Comparison of ENCODE assay signal across 25 cellular contexts in the genomic region with DNA sequence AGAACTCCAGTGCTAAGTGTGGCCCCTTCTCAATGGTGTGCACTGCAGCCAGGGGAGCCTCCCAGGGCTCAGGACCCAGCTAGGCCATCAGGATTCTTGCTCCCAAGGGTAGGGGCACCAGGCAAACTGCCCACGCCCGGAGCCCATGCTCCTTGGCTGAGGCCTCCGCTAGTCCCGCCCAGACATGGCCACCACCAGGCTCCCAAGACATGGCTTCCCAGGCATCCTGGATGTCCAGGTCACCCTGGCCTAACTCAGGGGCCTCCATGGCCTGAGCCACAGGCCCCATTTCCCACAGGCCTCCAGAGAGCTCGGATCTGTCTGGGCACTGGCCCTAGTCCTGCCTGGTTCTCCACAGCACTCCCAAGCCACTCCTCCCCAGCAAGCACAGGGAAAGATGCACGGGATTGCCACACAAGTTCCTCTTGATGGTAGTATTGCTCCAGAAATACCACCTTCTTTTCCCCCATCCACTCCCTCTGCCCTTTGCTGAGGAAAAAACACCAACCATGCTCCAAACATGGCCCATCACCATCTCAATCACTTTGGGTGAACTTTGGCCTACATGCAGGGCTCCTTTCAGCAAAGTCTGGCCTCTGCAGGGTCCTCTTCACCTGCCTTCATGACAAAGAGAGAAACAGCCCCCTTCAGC.
DNase-seq lines count a peak whose midpoint lies in the region; ATAC-seq, FAIRE-seq and TF ChIP-seq lines count a peak whose summit lies in the region.
"Had no signal": no experiment of that assay in that cellular context is flagged by ENCODE, and none has a peak within 500 bp of the region (broad histone marks: within the 10 kb centered on the region; RNA-seq: fewer than 3 reads in every experiment).

No MANE protein-coding gene starts in this region.

- H3K4me1 ChIP-seq in HepG2 (ENCODE audit: insufficient read depth, low read length) (peaks cover 47% of the 10 kb centered on the region), right lobe of liver (peaks cover 0 to 18% (median 6%) of the 10 kb centered on the region in 4 donors), Karpas-422 (ENCODE audit: low read length) (peaks cover 73% of the 10 kb centered on the region), osteoblast (ENCODE audit: insufficient read depth, low read length) (peaks cover 5% of the 10 kb centered on the region)
- H3K4me1 ChIP-seq: A549 had no signal

- FAIRE-seq in HepG2 (lab: Jason Lieb, UNC) = no peak
- FAIRE-seq: A549, GM12892 had no signal

- TF ChIP-seq CTCF in HepG2 (CRISPR knock-in tag; IDR thresholded peaks at IDR 0.05) = peak; percentile 51
- TF ChIP-seq CTCF in right lobe of liver (IDR thresholded peaks at IDR 0.05) = no peak
- TF ChIP-seq CTCF in osteoblast (IDR thresholded peaks at IDR 0.05; ENCODE audit: extremely low read depth, low read depth, low read length) = no peak

- H2AFZ ChIP-seq in HepG2 (ENCODE audit: low read length) = no peak overlapping the region
- no peak overlapping the region for H2AFZ ChIP-seq in Karpas-422 (ENCODE audit: low read length)
- no peak overlapping the region for H2AFZ ChIP-seq in osteoblast (ENCODE audit: low read length)

- TF ChIP-seq RAD21 in HepG2 (CRISPR knock-in tag; IDR thresholded peaks at IDR 0.05) = no peak

- no peak for TF ChIP-seq EP300 in HepG2 (IDR thresholded peaks at IDR 0.05; ENCODE audit: low read depth in 2 of 2, low read length in 2 of 2)
- TF ChIP-seq EP300 in HepG2 (CRISPR knock-in tag; IDR thresholded peaks at IDR 0.05; ENCODE audit: borderline replicate concordance) = no peak

- ATAC-seq in HepG2 (no peak), right lobe of liver (no peak)
- no peak for ATAC-seq in stimulated activated naive CD8-positive, alpha-beta T cell treated with anti-CD3 and anti-CD28 coated beads, Interleukin-15, Interleukin-2, amounts not matched to agents 100 U/mL and 50 U/mL, for 24 hours
- ATAC-seq: A549; CD8-positive, alpha-beta T cell; PC-3 had no signal

- H3K9me3 ChIP-seq in HepG2 (ENCODE audit: low read length) = no peaks in the 10 kb centered on the region
- no peaks in the 10 kb centered on the region for H3K9me3 ChIP-seq in right lobe of liver
- H3K9me3 ChIP-seq in Karpas-422 (ENCODE audit: low read length) = no peaks in the 10 kb centered on the region
- no peaks in the 10 kb centered on the region for H3K9me3 ChIP-seq in osteoblast (ENCODE audit: low read depth, low read length)

- CTCF ChIA-PET in HepG2 (lab: Yijun Ruan, JAX; ENCODE audit: low intra/inter-chr PET ratio, low total read pairs) = no interaction called here

- in situ Hi-C loops in HepG2 (cut with HindIII; ENCODE audit: extremely low pct_ligation_motif_present, low pct_unique_long_range_greater_than_20kb) = no loop called here

- WGBS in HepG2 (ENCODE audit: low lambda C conversion rate) = 0% methylated on average over 1 of the region's 6 CpGs
- WGBS in right lobe of liver (ENCODE audit: insufficient coverage, low coverage, low lambda C conversion rate, missing lambda C conversion rate) = no CpG with 5 or more reads among the region's 6 CpGs

- no peak overlapping the region for H3K4me3 ChIP-seq in HepG2 (replicated peaks in 1 of 3; ENCODE audit: insufficient read depth in 1 of 3, low read depth in 2 of 3, low read length in 3 of 3)
- H3K4me3 ChIP-seq in right lobe of liver = no peak overlapping the region
- H3K4me3 ChIP-seq in Karpas-422 (ENCODE audit: low read length) = no peak overlapping the region
- H3K4me3 ChIP-seq in osteoblast (ENCODE audit: insufficient read depth, low read length) = no peak overlapping the region
- H3K4me3 ChIP-seq: A549; BLaER1 treated with 17β-estradiol and CSF1 and Interleukin-3, amounts not matched to agents 10 nM and 100 nM had no signal

- H3K36me3 ChIP-seq in HepG2 (replicated peaks in 1 of 2; ENCODE audit: control insufficient read depth in 1 of 2, insufficient read depth in 2 of 2, low read length in 2 of 2) (no peaks in the 10 kb centered on the region), right lobe of liver (no peaks in the 10 kb centered on the region), Karpas-422 (ENCODE audit: insufficient read depth, low read length) (no peaks in the 10 kb centered on the region), osteoblast (ENCODE audit: insufficient read depth, low read length) (no peaks in the 10 kb centered on the region)
- H3K36me3 ChIP-seq: BLaER1 treated with 17β-estradiol and CSF1 and Interleukin-3, amounts not matched to agents 10 nM and 100 nM had no signal

- H3K4me2 ChIP-seq in HepG2 (ENCODE audit: low read depth, low read length) (peak overlapping the region; percentile 80; the same call in 1 of the 2 replicates), Karpas-422 (ENCODE audit: low read depth, low read length, poor library complexity, severe bottlenecking) (no peak overlapping the region), osteoblast (ENCODE audit: insufficient read depth, low read length) (no peak overlapping the region)
- H3K4me2 ChIP-seq: A549; BLaER1 treated with 17β-estradiol and CSF1 and Interleukin-3, amounts not matched to agents 10 nM and 100 nM; KMS-11 had no signal

- TF ChIP-seq POLR2A in HepG2 (IDR thresholded peaks at IDR 0.05; ENCODE audit: insufficient read depth in 1 of 2, low read depth in 2 of 2, low read length in 2 of 2) (no peak), right lobe of liver (IDR thresholded peaks at IDR 0.05) (no peak)

- H3K79me2 ChIP-seq in HepG2 (ENCODE audit: insufficient read depth, low read length) = no peaks in the 10 kb centered on the region
- H3K79me2 ChIP-seq in Karpas-422 (ENCODE audit: low read length) = no peaks in the 10 kb centered on the region
- no peaks in the 10 kb centered on the region for H3K79me2 ChIP-seq in osteoblast (ENCODE audit: insufficient read depth, low read length)

- H4K20me1 ChIP-seq in HepG2 (ENCODE audit: insufficient read depth, low read length) = no peaks in the 10 kb centered on the region
- H4K20me1 ChIP-seq in Karpas-422 (ENCODE audit: insufficient read depth, low read depth, low read length) = no peaks in the 10 kb centered on the region
- peaks cover 10% of the 10 kb centered on the region for H4K20me1 ChIP-seq in osteoblast (ENCODE audit: insufficient read depth, low read length)
- H4K20me1 ChIP-seq: BLaER1 treated with 17β-estradiol and CSF1 and Interleukin-3, amounts not matched to agents 10 nM and 100 nM had no signal

- no peak overlapping the region for H3K27ac ChIP-seq in HepG2 (ENCODE audit: extremely low read length, insufficient read depth, low read length)
- no peak overlapping the region for H3K27ac ChIP-seq in right lobe of liver
- no peak overlapping the region for H3K27ac ChIP-seq in Karpas-422 (ENCODE audit: low read length)
- H3K27ac ChIP-seq in osteoblast (ENCODE audit: low read depth, low read length) = no peak overlapping the region
- H3K27ac ChIP-seq: A549; BLaER1 treated with 17β-estradiol and CSF1 and Interleukin-3, amounts not matched to agents 10 nM and 100 nM; KMS-11 had no signal

- intact Hi-C loops in HepG2 (cut with micrococcal nuclease; ENCODE audit: unreplicated experiment) (loop anchor here (2.0 kb wide), 1 partner anchor 53 kb away; no protein-coding TSS in a partner anchor), right lobe of liver (cut with DNase I) (no loop called here)

- no TSS peak for BruUV-seq in HepG2 (replicated peaks; lab: Mats Ljungman, UMichigan)

- POLR2A ChIA-PET in HepG2 (lab: Yijun Ruan, JAX) = no interaction called here

- H3K9ac ChIP-seq in HepG2 (ENCODE audit: insufficient read depth, low read depth, low read length) = no peak overlapping the region
- peak overlapping the region; percentile 12; the same call in 1 of the 2 replicates for H3K9ac ChIP-seq in Karpas-422 (ENCODE audit: low read length)
- H3K9ac ChIP-seq: BLaER1 treated with 17β-estradiol and CSF1 and Interleukin-3, amounts not matched to agents 10 nM and 100 nM; KMS-11 had no signal

- peak; percentile 3 for DNase-seq in HepG2 (ENCODE audit: low spot score)
- DNase-seq in right lobe of liver = no peak
- no peak for DNase-seq in Karpas-422
- peak; percentile 50 for DNase-seq in osteoblast (ENCODE audit: insufficient read length, low spot score, missing footprints)
- no peak for DNase-seq in nucleus accumbens (lab: John Stamatoyannopoulos, UW)
- DNase-seq in OCI-M2 (lab: John Stamatoyannopoulos, UW; ENCODE audit: unreplicated experiment) = no peak
- DNase-seq in stimulated activated naive CD8-positive, alpha-beta T cell treated with anti-CD3 and anti-CD28 coated beads, Interleukin-15, Interleukin-2, amounts not matched to agents 100 U/mL and 50 U/mL, for 24 hours = no peak
- DNase-seq: AML-193; CD8-positive, alpha-beta T cell; DMS 273 treated with DMSO at 0.1 percent for 48 hours; DMS79; EL; GF-D8; NCI-H1092; NCI-H1436; NCI-H187; NCI-H2081 treated with DMSO at 0.1 percent for 48 hours; NCI-H446; NCI-H524 treated with DMSO at 0.1 percent for 48 hours; NCI-H774; PC-3 had no signal

- H3K27me3 ChIP-seq in HepG2 (ENCODE audit: control insufficient read depth in 1 of 2, insufficient read depth in 2 of 2, low read length in 2 of 2) (no peaks in the 10 kb centered on the region; a peak in 1 of 5 replicates), right lobe of liver (no peaks in the 10 kb centered on the region), Karpas-422 (ENCODE audit: low read length) (no peaks in the 10 kb centered on the region), osteoblast (ENCODE audit: insufficient read depth, low read length) (peaks cover 4% of the 10 kb centered on the region)

- no peaks in the 10 kb centered on the region for H3K9me2 ChIP-seq in Karpas-422 (replicated peaks; ENCODE audit: insufficient read depth, low read length)

TF ChIP-seq in HepG2, 621 proteins besides CTCF, POLR2A, EP300 and RAD21 (continues in another document):
- TF ChIP-seq ZNF160 (CRISPR knock-in tag; IDR thresholded peaks at IDR 0.05) (no peak), SSRP1 (CRISPR knock-in tag; IDR thresholded peaks at IDR 0.05) (no peak), SMARCE1 (IDR thresholded peaks at IDR 0.05; ENCODE audit: borderline replicate concordance) (no peak), REPIN1 (CRISPR knock-in tag; IDR thresholded peaks at IDR 0.05; ENCODE audit: borderline replicate concordance, low read depth) (no peak), MAZ (IDR thresholded peaks at IDR 0.05; ENCODE audit: borderline replicate concordance, low read depth, low read length) (no peak), MAZ (CRISPR knock-in tag; IDR thresholded peaks at IDR 0.05; ENCODE audit: low read depth) (no peak)
- TF ChIP-seq, protein P1, sequence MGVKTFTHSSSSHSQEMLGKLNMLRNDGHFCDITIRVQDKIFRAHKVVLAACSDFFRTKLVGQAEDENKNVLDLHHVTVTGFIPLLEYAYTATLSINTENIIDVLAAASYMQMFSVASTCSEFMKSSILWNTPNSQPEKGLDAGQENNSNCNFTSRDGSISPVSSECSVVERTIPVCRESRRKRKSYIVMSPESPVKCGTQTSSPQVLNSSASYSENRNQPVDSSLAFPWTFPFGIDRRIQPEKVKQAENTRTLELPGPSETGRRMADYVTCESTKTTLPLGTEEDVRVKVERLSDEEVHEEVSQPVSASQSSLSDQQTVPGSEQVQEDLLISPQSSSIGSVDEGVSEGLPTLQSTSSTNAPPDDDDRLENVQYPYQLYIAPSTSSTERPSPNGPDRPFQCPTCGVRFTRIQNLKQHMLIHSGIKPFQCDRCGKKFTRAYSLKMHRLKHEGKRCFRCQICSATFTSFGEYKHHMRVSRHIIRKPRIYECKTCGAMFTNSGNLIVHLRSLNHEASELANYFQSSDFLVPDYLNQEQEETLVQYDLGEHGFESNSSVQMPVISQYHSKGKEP (CRISPR knock-in tag; IDR thresholded peaks at IDR 0.05) = no peak

Comparison
In these comparisons a context has a peak if more than half of its experiments do, and no peak if none do; other contexts are left out.
1. DNase-seq: peak in HepG2 (single experiment) and osteoblast (single experiment); none in right lobe of liver (0 of 3), Karpas-422 (single experiment), nucleus accumbens (0 of 56), OCI-M2 (single experiment) and stimulated activated naive CD8-positive, alpha-beta T cell treated with anti-CD3 and anti-CD28 coated beads, Interleukin-15, Interleukin-2, amounts not matched to agents 100 U/mL and 50 U/mL, for 24 hours (single experiment).